In genomic region chr4:46781434-46782092, GRCh38 we compare ENCODE assay signal across 15 cellular contexts.
A peak's percentile ranks its signal among the peaks of the same experiment; 100 is the strongest.
DNase-seq lines count a peak whose midpoint lies in the region; ATAC-seq and TF ChIP-seq lines count a peak whose summit lies in the region.
"Had no signal": no experiment of that assay in that cellular context is flagged by ENCODE, and none has a peak within 500 bp of the region (broad histone marks: within the 10 kb centered on the region; RNA-seq: fewer than 3 reads in every experiment).

No MANE protein-coding gene starts in this region.

- H3K9me3 ChIP-seq in RWPE2 (ENCODE audit: severe bottlenecking): no peaks in the 10 kb centered on the region
- H3K9me3 ChIP-seq in spleen: peaks cover 0 to 17% (median 7%) of the 10 kb centered on the region in 8 donors
- no peaks in the 10 kb centered on the region for H3K9me3 ChIP-seq in aorta (ENCODE audit: control insufficient read depth, low read length)
- H3K9me3 ChIP-seq: BE2C had no signal

- intact Hi-C loops in spleen (cut with DNase I; ENCODE audit: low total_unique reads): no loop called here
- intact Hi-C loops in aorta (cut with DNase I): no loop called here

- WGBS in spleen, 5 donors: 89 to 94% (median 92%) methylated on average over 13 to 25 of the region's 25 CpGs
- 95 to 96% methylated on average over 25 of the region's 25 CpGs for WGBS in aorta, 2 donors

- DNase-seq in GM06990 (ENCODE audit: extremely low read depth, insufficient read length) (peak; percentile 18), RWPE2 (ENCODE audit: low spot score) (peak; percentile 34), spleen (peak; percentile 71), aorta (no peak), anterior cingulate cortex (lab: John Stamatoyannopoulos, UW) (no peak)
- DNase-seq in activated naive CD4-positive, alpha-beta T cell treated with anti-CD3 and anti-CD28 coated beads, Interleukin-2, amount 50 U/mL, for 72 hours (ENCODE audit: low spot score in 2 of 2): no peak
- DNase-seq: ACHN; BE2C; C1 segment of cervical spinal cord; CD4-positive, CD25-positive, alpha-beta regulatory T cell; CD8-positive, alpha-beta memory T cell; COR-L47; DMS 273 treated with DMSO at 0.1 percent for 48 hours; HCEC 1CT had no signal

- peaks cover 4 to 5% of the 10 kb centered on the region in 2 donors for H3K9me3 Mint-ChIP-seq in activated naive CD4-positive, alpha-beta T cell treated with anti-CD3 and anti-CD28 coated beads, Interleukin-2, amount 50 U/mL, for 72 hours

- H3K27ac Mint-ChIP-seq in activated naive CD4-positive, alpha-beta T cell treated with anti-CD3 and anti-CD28 coated beads, Interleukin-2, amount 50 U/mL, for 72 hours: no peak overlapping the region
- H3K27ac Mint-ChIP-seq: CD4-positive, CD25-positive, alpha-beta regulatory T cell; CD8-positive, alpha-beta memory T cell; GM23338 had no signal

- H3K4me3 ChIP-seq in GM06990 (replicated peaks; ENCODE audit: low read depth, low read length) (no peak overlapping the region), RWPE2 (ENCODE audit: severe bottlenecking) (no peak overlapping the region), spleen (no peak overlapping the region), aorta (ENCODE audit: low read length in 2 of 2) (no peak overlapping the region)
- H3K4me3 ChIP-seq: GM23338 had no signal

- H3K4me1 ChIP-seq in RWPE2 (ENCODE audit: insufficient read depth, poor library complexity, severe bottlenecking): no peaks in the 10 kb centered on the region
- H3K4me1 ChIP-seq in spleen: no peaks in the 10 kb centered on the region
- no peaks in the 10 kb centered on the region for H3K4me1 ChIP-seq in aorta (ENCODE audit: control insufficient read depth in 1 of 2, insufficient read depth in 2 of 2, low read length in 2 of 2)
- H3K4me1 ChIP-seq: BE2C had no signal

- H3K36me3 ChIP-seq in GM06990 (ENCODE audit: control insufficient read depth, insufficient read depth, low read length) (no peaks in the 10 kb centered on the region), RWPE2 (ENCODE audit: low read depth) (no peaks in the 10 kb centered on the region), spleen (no peaks in the 10 kb centered on the region), aorta (ENCODE audit: control insufficient read depth in 1 of 2, insufficient read depth in 2 of 2, low read length in 1 of 2) (no peaks in the 10 kb centered on the region)
- H3K36me3 ChIP-seq: BE2C had no signal

- TF ChIP-seq CTCF in GM06990 (IDR thresholded peaks at IDR 0.05; ENCODE audit: insufficient read depth, low read length, poor library complexity, severe bottlenecking): no peak
- TF ChIP-seq CTCF in RWPE2 (IDR thresholded peaks at IDR 0.05; ENCODE audit: poor library complexity, severe bottlenecking): no peak
- no peak for TF ChIP-seq CTCF in spleen (IDR thresholded peaks at IDR 0.05 in 8 of 11, conservative IDR thresholded peaks at IDR 0.05 in 3 of 11)

- no peak overlapping the region for H3K27ac ChIP-seq in RWPE2 (ENCODE audit: poor library complexity, severe bottlenecking)
- no peak overlapping the region for H3K27ac ChIP-seq in spleen
- H3K27ac ChIP-seq in aorta (ENCODE audit: low read depth in 1 of 2, low read length in 2 of 2): no peak overlapping the region

- H3K36me3 Mint-ChIP-seq in activated naive CD4-positive, alpha-beta T cell treated with anti-CD3 and anti-CD28 coated beads, Interleukin-2, amount 50 U/mL, for 72 hours: no peaks in the 10 kb centered on the region
- H3K36me3 Mint-ChIP-seq: CD4-positive, CD25-positive, alpha-beta regulatory T cell; CD8-positive, alpha-beta memory T cell had no signal

- H3K27me3 ChIP-seq in GM06990 (replicated peaks; ENCODE audit: control insufficient read depth, insufficient read depth, low read length) (no peaks in the 10 kb centered on the region), RWPE2 (ENCODE audit: insufficient read depth, poor library complexity, severe bottlenecking) (no peaks in the 10 kb centered on the region), spleen (replicated peaks in 1 of 7) (no peaks in the 10 kb centered on the region), aorta (ENCODE audit: control insufficient read depth in 1 of 2, insufficient read depth in 2 of 2, low read length in 1 of 2) (no peaks in the 10 kb centered on the region)
- H3K27me3 ChIP-seq: BE2C had no signal

- ATAC-seq in RWPE2 (ENCODE audit: low read depth) (no peak), aorta (ENCODE audit: low FRiP score) (peak; percentile 62)
- no peak for ATAC-seq in activated naive CD4-positive, alpha-beta T cell treated with anti-CD3 and anti-CD28 coated beads, Interleukin-2, amount 50 U/mL, for 72 hours
- ATAC-seq: GM23338 had no signal

- no peak for TF ChIP-seq POLR2A in spleen (IDR thresholded peaks at IDR 0.05)

Comparison
In these comparisons a context has a peak if more than half of its experiments do, and no peak if none do; other contexts are left out.
1. DNase-seq: peak in GM06990 (single experiment), RWPE2 (single experiment) and spleen (single experiment); none in aorta (0 of 2), activated naive CD4-positive, alpha-beta T cell treated with anti-CD3 and anti-CD28 coated beads, Interleukin-2, amount 50 U/mL, for 72 hours (0 of 2) and anterior cingulate cortex (0 of 58).